ENCODE assay signal across 16 cellular contexts in the genomic region with DNA sequence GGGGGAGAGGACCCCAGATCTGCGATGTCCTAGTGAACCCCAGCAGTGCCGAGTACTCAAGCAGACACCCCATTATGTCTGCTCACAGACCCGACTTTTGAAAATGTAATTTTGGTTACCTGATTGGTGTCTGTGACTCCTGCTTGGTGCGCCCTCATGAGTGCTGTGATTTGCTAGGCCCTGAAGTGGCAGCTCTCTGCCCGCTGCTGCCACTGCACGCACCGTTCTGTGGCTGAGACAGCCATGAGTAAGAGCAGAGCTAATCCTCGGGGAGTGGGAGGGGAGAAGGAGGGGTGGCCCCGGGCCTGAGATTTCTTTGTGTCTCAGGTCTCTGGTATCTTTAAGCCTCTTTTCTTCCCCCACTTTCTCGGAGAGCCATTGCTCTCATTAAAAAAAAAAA. TPM values are rescaled to one million over a fixed set of nuclear protein-coding genes. Genes with fewer than 3 reads are reported as not detected.
DNase-seq lines count a peak whose midpoint lies in the region; ATAC-seq, FAIRE-seq and TF ChIP-seq lines count a peak whose summit lies in the region.
"Had no signal": no experiment of that assay in that cellular context is flagged by ENCODE, and none has a peak within 500 bp of the region (broad histone marks: within the 10 kb centered on the region; RNA-seq: fewer than 3 reads in every experiment).

No MANE protein-coding gene starts in this region.

- H3K27me3 Mint-ChIP-seq in activated CD8-positive, alpha-beta memory T cell treated with anti-CD3 and anti-CD28 coated beads, Interleukin-2, amount 10 ng/mL, durations not matched to agents 7 days and 5 days = peaks cover 26% of the 10 kb centered on the region
- H3K27me3 Mint-ChIP-seq in CD8-positive, alpha-beta T cell (ENCODE audit: low read depth) = peaks cover 21% of the 10 kb centered on the region

- H3K27me3 ChIP-seq in adipocyte (replicated peaks; ENCODE audit: control insufficient read depth, insufficient read depth, low read length) = no peaks in the 10 kb centered on the region
- no peaks in the 10 kb centered on the region for H3K27me3 ChIP-seq in heart left ventricle
- peaks cover 5% of the 10 kb centered on the region for H3K27me3 ChIP-seq in CD8-positive, alpha-beta T cell (ENCODE audit: insufficient read depth, low read length)

- H3K9me3 ChIP-seq in adipocyte (ENCODE audit: control insufficient read depth, low read length) (peaks cover 8% of the 10 kb centered on the region), heart left ventricle (peaks cover 0 to 27% (median 6%) of the 10 kb centered on the region in 12 donors)
- no peaks in the 10 kb centered on the region for H3K9me3 ChIP-seq in CD8-positive, alpha-beta T cell (ENCODE audit: low read length)

- peaks cover 2% of the 10 kb centered on the region for H3K9me3 Mint-ChIP-seq in activated CD8-positive, alpha-beta memory T cell treated with anti-CD3 and anti-CD28 coated beads, Interleukin-2, amount 10 ng/mL, durations not matched to agents 7 days and 5 days (ENCODE audit: low read depth)
- peaks cover 9% of the 10 kb centered on the region for H3K9me3 Mint-ChIP-seq in CD8-positive, alpha-beta T cell
- H3K9me3 Mint-ChIP-seq: natural killer cell had no signal

- DNase-seq in activated CD8-positive, alpha-beta memory T cell treated with anti-CD3 and anti-CD28 coated beads, Interleukin-2, amount 10 ng/mL, durations not matched to agents 7 days and 5 days = peak; percentile 16
- no peak for DNase-seq in activated CD8-positive, alpha-beta memory T cell treated with anti-CD3 and anti-CD28 coated beads, Interleukin-2, amount 50 U/mL, for 48 hours
- DNase-seq in adipocyte (ENCODE audit: low read depth) (peak; percentile 82), heart left ventricle (peak in 1 of 5 donors; percentile 61), urothelium cell line (ENCODE audit: low spot score) (peak; percentile 18), DMS53 treated with DMSO at 0.1 percent for 48 hours (lab: John Stamatoyannopoulos, UW; ENCODE audit: unreplicated experiment) (no peak)
- no peak for DNase-seq in CD8-positive, alpha-beta T cell
- DNase-seq: activated naive CD8-positive, alpha-beta T cell treated with anti-CD3 and anti-CD28 coated beads, Interleukin-2, amount 50 U/mL, for 24 hours; DND-41; natural killer cell; NCI-H1694 treated with DMSO at 0.1 percent for 48 hours; stimulated activated CD4-positive, alpha-beta T cell treated with anti-CD3 and anti-CD28 coated beads, Interleukin-12 subunit alpha, Interleukin-12 subunit beta, amount 100 ng/mL, for 4 hours had no signal

- POLR2A ChIA-PET in CD8-positive, alpha-beta T cell (lab: Charles Lee) = no interaction called here

- no peak for TF ChIP-seq POLR2A in heart left ventricle (IDR thresholded peaks at IDR 0.05)

- intact Hi-C loops in heart left ventricle (cut with DNase I) = no loop called here
- intact Hi-C loops in CD8-positive, alpha-beta T cell (cut with DNase I, micrococcal nuclease) = no loop called here

- TF ChIP-seq CTCF in heart left ventricle (IDR thresholded peaks at IDR 0.05) = no peak
- no peak for TF ChIP-seq CTCF in CD8-positive, alpha-beta T cell (IDR thresholded peaks at IDR 0.05)

- peak overlapping the region in 8 of 12 donors; percentile 21 to 74 (median 54) for H3K27ac ChIP-seq in heart left ventricle
- no peak overlapping the region for H3K27ac ChIP-seq in CD8-positive, alpha-beta T cell (ENCODE audit: low read depth, low read length)
- H3K27ac ChIP-seq: 22Rv1 had no signal

- H3K4me1 ChIP-seq in adipocyte (ENCODE audit: control insufficient read depth, insufficient read depth, low read length) (peaks cover 36% of the 10 kb centered on the region), heart left ventricle (peaks cover 0 to 56% (median 11%) of the 10 kb centered on the region in 12 donors)
- no peaks in the 10 kb centered on the region for H3K4me1 ChIP-seq in CD8-positive, alpha-beta T cell (ENCODE audit: insufficient read depth, low read length)

- H3K4me3 ChIP-seq in adipocyte (ENCODE audit: low read length) = no peak overlapping the region
- no peak overlapping the region for H3K4me3 ChIP-seq in heart left ventricle
- no peak overlapping the region for H3K4me3 ChIP-seq in CD8-positive, alpha-beta T cell (ENCODE audit: low read depth, low read length)

- no peak overlapping the region for H3K27ac Mint-ChIP-seq in activated CD8-positive, alpha-beta memory T cell treated with anti-CD3 and anti-CD28 coated beads, Interleukin-2, amount 10 ng/mL, durations not matched to agents 7 days and 5 days
- no peak overlapping the region for H3K27ac Mint-ChIP-seq in CD8-positive, alpha-beta T cell
- H3K27ac Mint-ChIP-seq: activated naive CD8-positive, alpha-beta T cell treated with anti-CD3 and anti-CD28 coated beads, Interleukin-2, amount 50 U/mL, for 24 hours; natural killer cell; T-helper 1 cell treated with Interleukin-12 subunit alpha and Interleukin-12 subunit beta and Interleukin-4 antibody, amounts not matched to agents 30 μg/mL and 1 μg/mL, for 36 hours had no signal

- no peaks in the 10 kb centered on the region for H3K36me3 Mint-ChIP-seq in activated CD8-positive, alpha-beta memory T cell treated with anti-CD3 and anti-CD28 coated beads, Interleukin-2, amount 10 ng/mL, durations not matched to agents 7 days and 5 days
- no peaks in the 10 kb centered on the region for H3K36me3 Mint-ChIP-seq in CD8-positive, alpha-beta T cell

- H3K4me3 Mint-ChIP-seq in activated CD8-positive, alpha-beta memory T cell treated with anti-CD3 and anti-CD28 coated beads, Interleukin-2, amount 10 ng/mL, durations not matched to agents 7 days and 5 days = no peak overlapping the region
- no peak overlapping the region for H3K4me3 Mint-ChIP-seq in CD8-positive, alpha-beta T cell
- H3K4me3 Mint-ChIP-seq: activated naive CD8-positive, alpha-beta T cell treated with anti-CD3 and anti-CD28 coated beads, Interleukin-2, amount 50 U/mL, for 24 hours; natural killer cell; T-helper 1 cell treated with Interleukin-12 subunit alpha and Interleukin-12 subunit beta and Interleukin-4 antibody, amounts not matched to agents 30 μg/mL and 1 μg/mL, for 36 hours had no signal

- 23 to 47% (median 46%) methylated on average over 9 to 10 of the region's 10 CpGs for WGBS in heart left ventricle, 4 donors

- ATAC-seq in activated CD8-positive, alpha-beta memory T cell treated with anti-CD3 and anti-CD28 coated beads, Interleukin-2, amount 10 ng/mL, durations not matched to agents 7 days and 5 days = no peak
- ATAC-seq in heart left ventricle (peak; percentile 74 to 82 (median 80)), GM19455 (IDR thresholded peaks at IDR 0.05; ENCODE audit: unreplicated experiment) (no peak)
- no peak for ATAC-seq in CD8-positive, alpha-beta T cell
- ATAC-seq: activated naive CD8-positive, alpha-beta T cell treated with anti-CD3 and anti-CD28 coated beads, Interleukin-2, amount 50 U/mL, for 24 hours; natural killer cell had no signal

- H3K9ac ChIP-seq in adipocyte (ENCODE audit: low read length) = peak overlapping the region; percentile 40

- CTCF ChIA-PET in activated CD8-positive, alpha-beta memory T cell treated with anti-CD3 and anti-CD28 coated beads, Interleukin-2, amount 10 ng/mL, durations not matched to agents 7 days and 5 days (lab: Charles Lee) = no interaction called here
- CTCF ChIA-PET in CD8-positive, alpha-beta T cell (lab: Charles Lee) = no interaction called here

- H3K4me1 Mint-ChIP-seq in activated CD8-positive, alpha-beta memory T cell treated with anti-CD3 and anti-CD28 coated beads, Interleukin-2, amount 10 ng/mL, durations not matched to agents 7 days and 5 days = no peaks in the 10 kb centered on the region
- no peaks in the 10 kb centered on the region for H3K4me1 Mint-ChIP-seq in CD8-positive, alpha-beta T cell (ENCODE audit: low read depth)
- H3K4me1 Mint-ChIP-seq: activated naive CD8-positive, alpha-beta T cell treated with anti-CD3 and anti-CD28 coated beads, Interleukin-2, amount 50 U/mL, for 24 hours; natural killer cell had no signal

- no peak for FAIRE-seq in urothelium cell line (lab: Jason Lieb, UNC)
- FAIRE-seq: endothelial cell of umbilical vein had no signal

- no peaks in the 10 kb centered on the region for H3K36me3 ChIP-seq in adipocyte (ENCODE audit: control insufficient read depth, insufficient read depth, low read length, severe bottlenecking)
- no peaks in the 10 kb centered on the region for H3K36me3 ChIP-seq in heart left ventricle
- H3K36me3 ChIP-seq in CD8-positive, alpha-beta T cell (ENCODE audit: insufficient read depth, low read length) = no peaks in the 10 kb centered on the region

RNA-seq across cellular contexts. Expression of gene FHOD3, which starts 18.2 kb away (rescaled TPM):
- total RNA-seq in activated CD8-positive, alpha-beta memory T cell treated with anti-CD3 and anti-CD28 coated beads, Interleukin-2, amount 10 ng/mL, durations not matched to agents 7 days and 5 days = not detected
- 100 to 1,000 TPM; 118 to 532 (median 285) TPM for total RNA-seq in heart left ventricle
- 100 to 1,000 TPM; 109 to 204 TPM for polyA plus RNA-seq in heart left ventricle
- not detected for total RNA-seq in CD8-positive, alpha-beta T cell
- total RNA-seq: natural killer cell had no signal

Comparison
In these comparisons a context has a peak if more than half of its experiments do, and no peak if none do; other contexts are left out.
1. DNase-seq: peak in activated CD8-positive, alpha-beta memory T cell treated with anti-CD3 and anti-CD28 coated beads, Interleukin-2, amount 10 ng/mL, durations not matched to agents 7 days and 5 days (single experiment), adipocyte (single experiment) and urothelium cell line (single experiment); none in activated CD8-positive, alpha-beta memory T cell treated with anti-CD3 and anti-CD28 coated beads, Interleukin-2, amount 50 U/mL, for 48 hours (single experiment), CD8-positive, alpha-beta T cell (0 of 7) and DMS53 treated with DMSO at 0.1 percent for 48 hours (single experiment).
2. ATAC-seq: peak in heart left ventricle (4 of 4); none in activated CD8-positive, alpha-beta memory T cell treated with anti-CD3 and anti-CD28 coated beads, Interleukin-2, amount 10 ng/mL, durations not matched to agents 7 days and 5 days (single experiment), CD8-positive, alpha-beta T cell (single experiment) and GM19455 (single experiment).
3. RNA of gene FHOD3, which starts 18.2 kb away (total RNA-seq): 118 to 532 TPM in heart left ventricle; not detected in activated CD8-positive, alpha-beta memory T cell treated with anti-CD3 and anti-CD28 coated beads, Interleukin-2, amount 10 ng/mL, durations not matched to agents 7 days and 5 days and not detected in CD8-positive, alpha-beta T cell; every median in the first group is over 100 times any median in the second.